In genomic region chr2:219292616-219293015, GRCh38 we compare ENCODE assay signal across 25 cellular contexts. TPM values are rescaled to one million over a fixed set of nuclear protein-coding genes. Genes with fewer than 3 reads are reported as not detected.
DNase-seq lines count a peak whose midpoint lies in the region; ATAC-seq and TF ChIP-seq lines count a peak whose summit lies in the region.
"Had no signal": no experiment of that assay in that cellular context is flagged by ENCODE, and none has a peak within 500 bp of the region (broad histone marks: within the 10 kb centered on the region; RNA-seq: fewer than 3 reads in every experiment).

No MANE protein-coding gene starts in this region.

- TF ChIP-seq CTCF in neural crest cell (conservative IDR thresholded peaks at IDR 0.05) = no peak

- peak; percentile 1 for DNase-seq in activated CD4-positive, alpha-beta T cell treated with anti-CD3 and anti-CD28 coated beads for 48 hours
- no peak for DNase-seq in activated CD4-positive, alpha-beta T cell treated with anti-CD3 and anti-CD28 coated beads for 36 hours
- peak; percentile 3 for DNase-seq in activated naive CD4-positive, alpha-beta T cell treated with anti-CD3 and anti-CD28 coated beads for 36 hours
- DNase-seq in activated naive CD4-positive, alpha-beta T cell (lab: John Stamatoyannopoulos, UW) = no peak
- DNase-seq in neural crest cell (ENCODE audit: low read depth, low spot score) (no peak), NCI-H1417 (lab: John Stamatoyannopoulos, UW) (no peak), HuH-7.5 (ENCODE audit: low spot score) (no peak)
- DNase-seq: 8988T; C1 segment of cervical spinal cord; CD8-positive, alpha-beta T cell; DMS53; EL; GF-D8; GOT3; HCEC 1CT; KG1; NCI-H1092; NCI-H146; NCI-H2029; NCI-H2227 treated with DMSO at 0.1 percent for 48 hours; NCI-H510A treated with DMSO at 0.1 percent for 48 hours; NCI-H748 treated with DMSO at 0.1 percent for 48 hours; SIG-M5 had no signal

- POLR2A ChIA-PET in activated CD4-positive, alpha-beta T cell treated with anti-CD3 and anti-CD28 coated beads for 36 hours (lab: Charles Lee) = no interaction called here

- intact Hi-C loops in activated CD4-positive, alpha-beta T cell treated with anti-CD3 and anti-CD28 coated beads for 36 hours (cut with DNase I, micrococcal nuclease) = no loop called here
- intact Hi-C loops in activated naive CD4-positive, alpha-beta T cell treated with anti-CD3 and anti-CD28 coated beads for 36 hours (cut with micrococcal nuclease) = no loop called here

- no peak overlapping the region for H3K27ac Mint-ChIP-seq in activated CD4-positive, alpha-beta T cell treated with anti-CD3 and anti-CD28 coated beads for 36 hours
- H3K27ac Mint-ChIP-seq in activated naive CD4-positive, alpha-beta T cell treated with anti-CD3 and anti-CD28 coated beads for 36 hours = no peak overlapping the region
- H3K27ac Mint-ChIP-seq in neural crest cell (ENCODE audit: unreplicated experiment) = no peak overlapping the region
- H3K27ac Mint-ChIP-seq: CD8-positive, alpha-beta T cell had no signal

- no peaks in the 10 kb centered on the region for H3K36me3 Mint-ChIP-seq in activated CD4-positive, alpha-beta T cell treated with anti-CD3 and anti-CD28 coated beads for 36 hours (ENCODE audit: low read depth)
- no peaks in the 10 kb centered on the region for H3K36me3 Mint-ChIP-seq in activated naive CD4-positive, alpha-beta T cell treated with anti-CD3 and anti-CD28 coated beads for 36 hours (ENCODE audit: low read depth)
- H3K36me3 Mint-ChIP-seq in neural crest cell (ENCODE audit: low read depth) = no peaks in the 10 kb centered on the region
- H3K36me3 Mint-ChIP-seq: CD8-positive, alpha-beta T cell had no signal

- no peaks in the 10 kb centered on the region for H3K9me3 Mint-ChIP-seq in activated CD4-positive, alpha-beta T cell treated with anti-CD3 and anti-CD28 coated beads for 36 hours (ENCODE audit: low read depth)
- no peaks in the 10 kb centered on the region for H3K9me3 Mint-ChIP-seq in activated naive CD4-positive, alpha-beta T cell treated with anti-CD3 and anti-CD28 coated beads for 36 hours
- H3K9me3 Mint-ChIP-seq in neural crest cell = no peaks in the 10 kb centered on the region
- H3K9me3 Mint-ChIP-seq: CD8-positive, alpha-beta T cell had no signal

- H3K4me1 Mint-ChIP-seq in activated CD4-positive, alpha-beta T cell treated with anti-CD3 and anti-CD28 coated beads for 36 hours = peaks cover 16% of the 10 kb centered on the region
- H3K4me1 Mint-ChIP-seq in activated naive CD4-positive, alpha-beta T cell treated with anti-CD3 and anti-CD28 coated beads for 36 hours (ENCODE audit: low read depth) = peaks cover 18% of the 10 kb centered on the region
- peaks cover 6% of the 10 kb centered on the region for H3K4me1 Mint-ChIP-seq in neural crest cell

- ATAC-seq in activated CD4-positive, alpha-beta T cell treated with anti-CD3 and anti-CD28 coated beads for 36 hours = no peak
- ATAC-seq: CD8-positive, alpha-beta T cell; Panc1 had no signal

- no peaks in the 10 kb centered on the region for H3K27me3 Mint-ChIP-seq in activated CD4-positive, alpha-beta T cell treated with anti-CD3 and anti-CD28 coated beads for 36 hours
- H3K27me3 Mint-ChIP-seq in activated naive CD4-positive, alpha-beta T cell treated with anti-CD3 and anti-CD28 coated beads for 36 hours (ENCODE audit: low read depth) = no peaks in the 10 kb centered on the region
- peaks cover 22% of the 10 kb centered on the region for H3K27me3 Mint-ChIP-seq in neural crest cell (ENCODE audit: low read depth)

- no peak overlapping the region for H3K4me3 Mint-ChIP-seq in activated CD4-positive, alpha-beta T cell treated with anti-CD3 and anti-CD28 coated beads for 36 hours
- no peak overlapping the region for H3K4me3 Mint-ChIP-seq in activated naive CD4-positive, alpha-beta T cell treated with anti-CD3 and anti-CD28 coated beads for 36 hours
- H3K4me3 Mint-ChIP-seq in neural crest cell = peak overlapping the region; percentile 34
- H3K4me3 Mint-ChIP-seq: CD8-positive, alpha-beta T cell had no signal

- CTCF ChIA-PET in activated CD4-positive, alpha-beta T cell treated with anti-CD3 and anti-CD28 coated beads for 36 hours (lab: Charles Lee) = interaction anchor here (0.6 to 12.9 kb wide), 5 partner anchors 13 to 134 kb away, joined by 3 to 257 read pairs (median 30); partner anchors contain the start of genes DNAJB2 and NHEJ1
- CTCF ChIA-PET in activated naive CD4-positive, alpha-beta T cell treated with anti-CD3 and anti-CD28 coated beads for 36 hours (lab: Charles Lee) = interaction anchor here (1.5 to 7.1 kb wide), 5 partner anchors 11 to 189 kb away, joined by 4 to 196 read pairs (median 44); partner anchors contain the start of genes ABCB6, DNAJB2, SLC23A3 and TUBA4A

RNA-seq across cellular contexts. Expression of gene DNAJB2, which starts 13.4 kb away (rescaled TPM):
- 10 to 100 TPM; 51.8 to 62.8 TPM for total RNA-seq in activated CD4-positive, alpha-beta T cell treated with anti-CD3 and anti-CD28 coated beads for 36 hours
- total RNA-seq in activated naive CD4-positive, alpha-beta T cell treated with anti-CD3 and anti-CD28 coated beads for 36 hours = 10 to 100 TPM; 24.6 to 24.9 TPM
- 59.2 and 59.7 TPM in 2 replicates for total RNA-seq in neural crest cell

RNA-seq across cellular contexts. Expression of gene PTPRN, which starts 16.6 kb away (rescaled TPM):
- under 1 TPM; 0.30 to 0.43 TPM for total RNA-seq in activated CD4-positive, alpha-beta T cell treated with anti-CD3 and anti-CD28 coated beads for 36 hours
- not detected for total RNA-seq in activated naive CD4-positive, alpha-beta T cell treated with anti-CD3 and anti-CD28 coated beads for 36 hours
- total RNA-seq in neural crest cell = 3.2 and 4.1 TPM in 2 replicates

RNA-seq across cellular contexts. Expression of gene TUBA4A, which starts 38.9 kb away (rescaled TPM):
- 100 to 1,000 TPM; 210 to 369 TPM for total RNA-seq in activated CD4-positive, alpha-beta T cell treated with anti-CD3 and anti-CD28 coated beads for 36 hours
- 100 to 1,000 TPM; 112 to 116 TPM for total RNA-seq in activated naive CD4-positive, alpha-beta T cell treated with anti-CD3 and anti-CD28 coated beads for 36 hours
- total RNA-seq in neural crest cell = 0.14 TPM in 1 of 2 replicates, not detected in the other

RNA-seq across cellular contexts. Expression of gene TUBA4B, which starts 39.6 kb away (rescaled TPM):
- not detected for total RNA-seq in activated CD4-positive, alpha-beta T cell treated with anti-CD3 and anti-CD28 coated beads for 36 hours
- total RNA-seq in activated naive CD4-positive, alpha-beta T cell treated with anti-CD3 and anti-CD28 coated beads for 36 hours = not detected
- not detected in 2 replicates for total RNA-seq in neural crest cell
- total RNA-seq: CD8-positive, alpha-beta T cell had no signal

RNA-seq across cellular contexts. Expression of gene RESP18, which starts 39.9 kb away (rescaled TPM):
- total RNA-seq in activated CD4-positive, alpha-beta T cell treated with anti-CD3 and anti-CD28 coated beads for 36 hours = not detected
- total RNA-seq in activated naive CD4-positive, alpha-beta T cell treated with anti-CD3 and anti-CD28 coated beads for 36 hours = not detected
- total RNA-seq in neural crest cell = not detected in 2 replicates
- total RNA-seq: CD8-positive, alpha-beta T cell; HT1080 had no signal

Comparison
In these comparisons a context has a peak if more than half of its experiments do, and no peak if none do; other contexts are left out.
1. DNase-seq: peak in activated CD4-positive, alpha-beta T cell treated with anti-CD3 and anti-CD28 coated beads for 48 hours (single experiment) and activated naive CD4-positive, alpha-beta T cell treated with anti-CD3 and anti-CD28 coated beads for 36 hours (single experiment); none in activated CD4-positive, alpha-beta T cell treated with anti-CD3 and anti-CD28 coated beads for 36 hours (single experiment), activated naive CD4-positive, alpha-beta T cell (0 of 4), neural crest cell (single experiment), NCI-H1417 (0 of 3) and HuH-7.5 (single experiment).
2. RNA of gene TUBA4A, which starts 38.9 kb away (total RNA-seq): 210 to 369 TPM in activated CD4-positive, alpha-beta T cell treated with anti-CD3 and anti-CD28 coated beads for 36 hours and 112 to 116 TPM in activated naive CD4-positive, alpha-beta T cell treated with anti-CD3 and anti-CD28 coated beads for 36 hours; 0.14 TPM in neural crest cell; every median in the first group is over 10 times any median in the second.